ENCODE assay signal across 8 cellular contexts in genomic region chr14:68506645-68507405, GRCh38.
DNase-seq lines count a peak whose midpoint lies in the region; ATAC-seq and TF ChIP-seq lines count a peak whose summit lies in the region.

No MANE protein-coding gene starts in this region.

- peak overlapping the region; percentile 78 for H3K27ac Mint-ChIP-seq in activated naive CD4-positive, alpha-beta T cell treated with anti-CD3 and anti-CD28 coated beads, Interleukin-2, amount 10 ng/mL, durations not matched to agents 7 days and 5 days
- peak overlapping the region; percentile 90 to 97 (median 97) for H3K27ac Mint-ChIP-seq in nephron

- TF ChIP-seq CTCF in nephron (IDR thresholded peaks at IDR 0.05; ENCODE audit: unreplicated experiment in 3 of 3): no peak

- CTCF ChIA-PET in activated naive CD4-positive, alpha-beta T cell treated with anti-CD3 and anti-CD28 coated beads, Interleukin-2, amount 10 ng/mL, durations not matched to agents 7 days and 5 days (lab: Charles Lee): interaction anchor here (1.2 kb wide), 1 partner anchor 283 kb away, joined by 3 read pairs; no protein-coding TSS in a partner anchor

- H3K4me3 Mint-ChIP-seq in activated naive CD4-positive, alpha-beta T cell treated with anti-CD3 and anti-CD28 coated beads, Interleukin-2, amount 10 ng/mL, durations not matched to agents 7 days and 5 days: no peak overlapping the region
- no peak overlapping the region for H3K4me3 Mint-ChIP-seq in nephron

- no peak for DNase-seq in activated CD4-positive, CD25-positive, alpha-beta regulatory T cell (lab: John Stamatoyannopoulos, UW)
- DNase-seq in activated naive CD4-positive, alpha-beta T cell treated with anti-CD3 and anti-CD28 coated beads, Interleukin-2, amount 10 ng/mL, durations not matched to agents 7 days and 5 days: peak; percentile 30
- DNase-seq in ureter (ENCODE audit: low spot score) (no peak), NCI-H1048 (lab: John Stamatoyannopoulos, UW) (no peak)

- H3K9me3 Mint-ChIP-seq in activated naive CD4-positive, alpha-beta T cell treated with anti-CD3 and anti-CD28 coated beads, Interleukin-2, amount 10 ng/mL, durations not matched to agents 7 days and 5 days: no peaks in the 10 kb centered on the region
- no peaks in the 10 kb centered on the region for H3K9me3 Mint-ChIP-seq in nephron

- H3K27me3 Mint-ChIP-seq in activated naive CD4-positive, alpha-beta T cell treated with anti-CD3 and anti-CD28 coated beads, Interleukin-2, amount 10 ng/mL, durations not matched to agents 7 days and 5 days: peaks cover 16% of the 10 kb centered on the region
- peaks cover 3% of the 10 kb centered on the region for H3K27me3 Mint-ChIP-seq in nephron (ENCODE audit: low read depth)

- ATAC-seq in activated CD4-positive, CD25-positive, alpha-beta regulatory T cell treated with anti-CD3 and anti-CD28 coated beads, Interleukin-2, amount 50 U/mL, for 24 hours: peak; percentile 66 to 73
- ATAC-seq in HG03108 (IDR thresholded peaks at IDR 0.05; ENCODE audit: unreplicated experiment) (peak; percentile 82), GM21717 (IDR thresholded peaks at IDR 0.05; ENCODE audit: unreplicated experiment) (no peak)

- no peaks in the 10 kb centered on the region for H3K36me3 Mint-ChIP-seq in activated naive CD4-positive, alpha-beta T cell treated with anti-CD3 and anti-CD28 coated beads, Interleukin-2, amount 10 ng/mL, durations not matched to agents 7 days and 5 days
- no peaks in the 10 kb centered on the region for H3K36me3 Mint-ChIP-seq in nephron (ENCODE audit: low read depth)

- H3K4me1 Mint-ChIP-seq in activated naive CD4-positive, alpha-beta T cell treated with anti-CD3 and anti-CD28 coated beads, Interleukin-2, amount 10 ng/mL, durations not matched to agents 7 days and 5 days: peaks cover 36% of the 10 kb centered on the region
- peaks cover 86% of the 10 kb centered on the region for H3K4me1 Mint-ChIP-seq in nephron
